Comparison of ENCODE assay signal across 21 cellular contexts in genomic region chrX:35682481-35682880, GRCh38.
"Had no signal": no experiment of that assay in that cellular context is flagged by ENCODE, and none has a peak within 500 bp of the region (broad histone marks: within the 10 kb centered on the region; RNA-seq: fewer than 3 reads in every experiment).

No MANE protein-coding gene starts in this region.

- H3K4me2 ChIP-seq: neural progenitor cell had no signal

- H3K27ac ChIP-seq: gastroesophageal sphincter, neural progenitor cell, parathyroid adenoma, spleen, tibial nerve had no signal

- DNase-seq: activated CD4-positive, alpha-beta T cell treated with anti-CD3 and anti-CD28 coated beads for 36 hours; activated CD4-positive, alpha-beta T cell treated with anti-CD3 and anti-CD28 coated beads, Interleukin-2, amount 50 U/mL, for 4 hours; activated CD4-positive, CD25-positive, alpha-beta regulatory T cell; activated effector memory CD4-positive, alpha-beta T cell treated with Interleukin-2 at 50 U/mL for 16 hours; activated naive CD4-positive, alpha-beta T cell treated with Interleukin-2 at 50 U/mL for 16 hours; activated naive CD8-positive, alpha-beta T cell treated with anti-CD3 and anti-CD28 coated beads for 36 hours; amniotic stem cell; dermis blood vessel endothelial cell; effector CD4-positive, alpha-beta T cell; head of caudate nucleus; hippocampal formation; kidney; natural killer cell; occipital lobe; right cardiac atrium; spleen; stimulated activated naive CD4-positive, alpha-beta T cell treated with Interleukin-2 at 50 U/mL for 16 hours had no signal

- H2AFZ ChIP-seq: neural progenitor cell, parathyroid adenoma had no signal

- H3K9me3 ChIP-seq: gastroesophageal sphincter, spleen, tibial nerve had no signal

- H3K4me3 ChIP-seq: gastroesophageal sphincter, neural progenitor cell, spleen, tibial nerve had no signal

- H3K79me2 ChIP-seq: parathyroid adenoma had no signal

- H3K4me1 ChIP-seq: gastroesophageal sphincter, neural progenitor cell, parathyroid adenoma, spleen, tibial nerve had no signal

- H3K36me3 ChIP-seq: gastroesophageal sphincter, neural progenitor cell, spleen, tibial nerve had no signal

- H3K27me3 ChIP-seq: gastroesophageal sphincter, neural progenitor cell, spleen, tibial nerve had no signal

- H3K9ac ChIP-seq: neural progenitor cell, parathyroid adenoma had no signal
